12 cellular contexts compared by ENCODE assay signal in the genomic region with DNA sequence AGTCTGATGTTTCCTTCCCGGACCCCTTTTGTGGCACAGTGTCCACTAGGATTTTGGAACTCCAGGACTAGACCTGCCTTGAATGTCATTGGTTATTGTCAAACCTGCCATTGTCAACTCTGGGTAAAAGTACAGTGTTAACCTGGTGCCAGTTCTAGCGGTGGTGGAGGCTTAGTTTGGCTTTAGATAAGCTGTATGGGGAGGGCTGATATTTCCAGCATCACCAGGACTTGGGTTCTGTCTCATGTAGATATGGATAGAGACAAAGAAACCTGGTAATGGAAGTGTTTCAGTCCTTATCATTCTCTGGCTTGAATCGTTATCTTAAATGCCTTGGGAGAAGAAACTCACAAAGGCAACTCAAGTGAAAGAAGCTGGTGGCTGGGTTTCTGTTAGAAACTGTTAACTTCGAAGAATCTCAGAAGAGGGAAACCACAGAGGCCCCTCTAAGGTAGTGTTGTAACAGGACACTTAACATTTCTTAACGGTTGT. TPM values are rescaled to one million over a fixed set of nuclear protein-coding genes. Genes with fewer than 3 reads are reported as not detected.
DNase-seq lines count a peak whose midpoint lies in the region; ATAC-seq and TF ChIP-seq lines count a peak whose summit lies in the region.
"Had no signal": no experiment of that assay in that cellular context is flagged by ENCODE, and none has a peak within 500 bp of the region (broad histone marks: within the 10 kb centered on the region; RNA-seq: fewer than 3 reads in every experiment).

No MANE protein-coding gene starts in this region.

- POLR2A ChIA-PET in activated B cell treated with CpG ODN at 0.5 μM for 24 hours (lab: Charles Lee): interaction anchor here (0.7 to 1.3 kb wide), 7 partner anchors 8 to 564 kb away, joined by 3 to 6 read pairs (median 4); no protein-coding TSS in a partner anchor

- no peaks in the 10 kb centered on the region for H3K27me3 ChIP-seq in neutrophil
- H3K27me3 ChIP-seq: foreskin keratinocyte had no signal

- peaks cover 7% of the 10 kb centered on the region for H3K9me3 Mint-ChIP-seq in activated T-cell treated with anti-CD3 and anti-CD28 coated beads, Interleukin-2, amount 50 U/mL, for 4 hours
- H3K9me3 Mint-ChIP-seq in activated B cell treated with CpG ODN at 0.5 μM for 24 hours: peaks cover 6% of the 10 kb centered on the region

- TF ChIP-seq CTCF in activated B cell treated with CpG ODN at 0.5 μM for 24 hours (IDR thresholded peaks at IDR 0.05): no peak
- TF ChIP-seq CTCF in neutrophil (IDR thresholded peaks at IDR 0.05): no peak

- peak overlapping the region; percentile 14 for H3K4me3 Mint-ChIP-seq in activated T-cell treated with anti-CD3 and anti-CD28 coated beads, Interleukin-2, amount 50 U/mL, for 4 hours
- no peak overlapping the region for H3K4me3 Mint-ChIP-seq in activated B cell treated with CpG ODN at 0.5 μM for 24 hours

- CTCF ChIA-PET in activated B cell treated with CpG ODN at 0.5 μM for 24 hours (lab: Charles Lee): interaction anchor here (1.3 kb wide), 1 partner anchor 85 kb away, joined by 3 read pairs; no protein-coding TSS in a partner anchor

- no peak overlapping the region for H3K4me3 ChIP-seq in neutrophil (ENCODE audit: low read depth in 1 of 2, low read length in 1 of 2)

- H3K36me3 ChIP-seq in KOPT-K1 (ENCODE audit: insufficient read depth, low read length) (peaks cover 25% of the 10 kb centered on the region), neutrophil (no peaks in the 10 kb centered on the region)

- H3K36me3 Mint-ChIP-seq in activated T-cell treated with anti-CD3 and anti-CD28 coated beads, Interleukin-2, amount 50 U/mL, for 4 hours (ENCODE audit: insufficient read depth): peaks cover 17% of the 10 kb centered on the region
- peaks cover 18% of the 10 kb centered on the region for H3K36me3 Mint-ChIP-seq in activated B cell treated with CpG ODN at 0.5 μM for 24 hours (ENCODE audit: low read depth)

- no peaks in the 10 kb centered on the region for H3K27me3 Mint-ChIP-seq in activated T-cell treated with anti-CD3 and anti-CD28 coated beads, Interleukin-2, amount 50 U/mL, for 4 hours (ENCODE audit: low read depth)
- H3K27me3 Mint-ChIP-seq in activated B cell treated with CpG ODN at 0.5 μM for 24 hours: no peaks in the 10 kb centered on the region

- peak overlapping the region; percentile 3 for H3K27ac Mint-ChIP-seq in activated B cell treated with CpG ODN at 0.5 μM for 24 hours

- no peaks in the 10 kb centered on the region for H3K9me3 ChIP-seq in KOPT-K1 (ENCODE audit: insufficient read depth, low read length, poor library complexity, severe bottlenecking)
- no peaks in the 10 kb centered on the region for H3K9me3 ChIP-seq in neutrophil

- H3K4me1 Mint-ChIP-seq in activated T-cell treated with anti-CD3 and anti-CD28 coated beads, Interleukin-2, amount 50 U/mL, for 4 hours (ENCODE audit: low read depth): peaks cover 92% of the 10 kb centered on the region
- H3K4me1 Mint-ChIP-seq in activated B cell treated with CpG ODN at 0.5 μM for 24 hours: peaks cover 92% of the 10 kb centered on the region

- DNase-seq in activated T-cell treated with anti-CD3 and anti-CD28 coated beads, Interleukin-2, amount 50 U/mL, for 4 hours: no peak
- DNase-seq in activated T-cell treated with anti-CD3 and anti-CD28 coated beads, Interleukin-2, amount 50 U/mL, for 1 hour: no peak
- no peak for DNase-seq in activated B cell treated with CpG ODN at 0.5 μM for 24 hours
- DNase-seq in NCI-H2171 (lab: John Stamatoyannopoulos, UW): no peak
- DNase-seq in DMS79 (lab: John Stamatoyannopoulos, UW): no peak
- DNase-seq: activated CD4-positive, alpha-beta T cell treated with anti-CD3 and anti-CD28 coated beads, Interleukin-2, amount 50 U/mL, for 4 hours; anterior cingulate cortex; foreskin keratinocyte; Karpas-422 had no signal

- H3K27ac ChIP-seq in KOPT-K1 (ENCODE audit: low read depth, low read length, poor library complexity, severe bottlenecking) (peak overlapping the region; percentile 96), neutrophil (peak overlapping the region; percentile 93)
- H3K27ac ChIP-seq: foreskin keratinocyte had no signal

- no peak for ATAC-seq in activated T-cell treated with anti-CD3 and anti-CD28 coated beads, Interleukin-2, amount 50 U/mL, for 4 hours
- ATAC-seq in activated B cell treated with CpG ODN at 0.5 μM for 24 hours (ENCODE audit: low read depth) (no peak), HG03159 (IDR thresholded peaks at IDR 0.05; ENCODE audit: unreplicated experiment) (no peak)
- ATAC-seq: foreskin keratinocyte had no signal

- H3K4me1 ChIP-seq in neutrophil (ENCODE audit: control insufficient read depth in 1 of 2, insufficient read depth in 1 of 2, low read depth in 1 of 2, low read length in 1 of 2): peaks cover 83 to 89% of the 10 kb centered on the region in 2 experiments
- H3K4me1 ChIP-seq: foreskin keratinocyte had no signal

- intact Hi-C loops in activated B cell treated with CpG ODN at 0.5 μM for 24 hours (cut with micrococcal nuclease): no loop called here

RNA-seq across cellular contexts. Expression of gene CHST11, which starts 10.6 kb away (rescaled TPM):
- 10 to 100 TPM; 40.5 to 70.7 (median 61.7) TPM for total RNA-seq in activated T-cell treated with anti-CD3 and anti-CD28 coated beads, Interleukin-2, amount 50 U/mL, for 4 hours
- 40.1 and 40.6 TPM in 2 replicates for total RNA-seq in activated B cell treated with CpG ODN at 0.5 μM for 24 hours
